1 cellular context compared by ENCODE assay signal in genomic region chr6:142146828-142147662, GRCh38.
TF ChIP-seq lines count a peak whose summit lies in the region.

Gene NMBR (minus strand): TSS chr6:142147122. CDS start chr6:142088658, 58,464 bp downstream.
A gene with protein sequence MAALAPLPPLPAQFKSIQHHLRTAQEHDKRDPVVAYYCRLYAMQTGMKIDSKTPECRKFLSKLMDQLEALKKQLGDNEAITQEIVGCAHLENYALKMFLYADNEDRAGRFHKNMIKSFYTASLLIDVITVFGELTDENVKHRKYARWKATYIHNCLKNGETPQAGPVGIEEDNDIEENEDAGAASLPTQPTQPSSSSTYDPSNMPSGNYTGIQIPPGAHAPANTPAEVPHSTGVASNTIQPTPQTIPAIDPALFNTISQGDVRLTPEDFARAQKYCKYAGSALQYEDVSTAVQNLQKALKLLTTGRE (plus strand): TSS chr6:142147263. CDS start chr6:142147288, 25 bp downstream.

TF ChIP-seq in K562, 482 proteins besides CTCF, POLR2A, EP300 and RAD21 (continued from another document and continues in another):
- TF ChIP-seq, protein P1, sequence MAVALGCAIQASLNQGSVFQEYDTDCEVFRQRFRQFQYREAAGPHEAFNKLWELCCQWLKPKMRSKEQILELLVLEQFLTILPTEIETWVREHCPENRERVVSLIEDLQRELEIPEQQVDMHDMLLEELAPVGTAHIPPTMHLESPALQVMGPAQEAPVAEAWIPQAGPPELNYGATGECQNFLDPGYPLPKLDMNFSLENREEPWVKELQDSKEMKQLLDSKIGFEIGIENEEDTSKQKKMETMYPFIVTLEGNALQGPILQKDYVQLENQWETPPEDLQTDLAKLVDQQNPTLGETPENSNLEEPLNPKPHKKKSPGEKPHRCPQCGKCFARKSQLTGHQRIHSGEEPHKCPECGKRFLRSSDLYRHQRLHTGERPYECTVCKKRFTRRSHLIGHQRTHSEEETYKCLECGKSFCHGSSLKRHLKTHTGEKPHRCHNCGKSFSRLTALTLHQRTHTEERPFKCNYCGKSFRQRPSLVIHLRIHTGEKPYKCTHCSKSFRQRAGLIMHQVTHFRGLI (CRISPR knock-in tag; IDR thresholded peaks at IDR 0.05) = no peak
- no peak for TF ChIP-seq OTX1 (CRISPR knock-in tag; IDR thresholded peaks at IDR 0.05)
- TF ChIP-seq PRPF4 (IDR thresholded peaks at IDR 0.05; ENCODE audit: insufficient read depth, low read depth, low read length, poor library complexity, severe bottlenecking) = no peak
- TF ChIP-seq SAFB (IDR thresholded peaks at IDR 0.05; ENCODE audit: borderline replicate concordance, low read depth, low read length) = no peak
- no peak for TF ChIP-seq E2F5 (CRISPR knock-in tag; IDR thresholded peaks at IDR 0.05)
- TF ChIP-seq, protein P2, sequence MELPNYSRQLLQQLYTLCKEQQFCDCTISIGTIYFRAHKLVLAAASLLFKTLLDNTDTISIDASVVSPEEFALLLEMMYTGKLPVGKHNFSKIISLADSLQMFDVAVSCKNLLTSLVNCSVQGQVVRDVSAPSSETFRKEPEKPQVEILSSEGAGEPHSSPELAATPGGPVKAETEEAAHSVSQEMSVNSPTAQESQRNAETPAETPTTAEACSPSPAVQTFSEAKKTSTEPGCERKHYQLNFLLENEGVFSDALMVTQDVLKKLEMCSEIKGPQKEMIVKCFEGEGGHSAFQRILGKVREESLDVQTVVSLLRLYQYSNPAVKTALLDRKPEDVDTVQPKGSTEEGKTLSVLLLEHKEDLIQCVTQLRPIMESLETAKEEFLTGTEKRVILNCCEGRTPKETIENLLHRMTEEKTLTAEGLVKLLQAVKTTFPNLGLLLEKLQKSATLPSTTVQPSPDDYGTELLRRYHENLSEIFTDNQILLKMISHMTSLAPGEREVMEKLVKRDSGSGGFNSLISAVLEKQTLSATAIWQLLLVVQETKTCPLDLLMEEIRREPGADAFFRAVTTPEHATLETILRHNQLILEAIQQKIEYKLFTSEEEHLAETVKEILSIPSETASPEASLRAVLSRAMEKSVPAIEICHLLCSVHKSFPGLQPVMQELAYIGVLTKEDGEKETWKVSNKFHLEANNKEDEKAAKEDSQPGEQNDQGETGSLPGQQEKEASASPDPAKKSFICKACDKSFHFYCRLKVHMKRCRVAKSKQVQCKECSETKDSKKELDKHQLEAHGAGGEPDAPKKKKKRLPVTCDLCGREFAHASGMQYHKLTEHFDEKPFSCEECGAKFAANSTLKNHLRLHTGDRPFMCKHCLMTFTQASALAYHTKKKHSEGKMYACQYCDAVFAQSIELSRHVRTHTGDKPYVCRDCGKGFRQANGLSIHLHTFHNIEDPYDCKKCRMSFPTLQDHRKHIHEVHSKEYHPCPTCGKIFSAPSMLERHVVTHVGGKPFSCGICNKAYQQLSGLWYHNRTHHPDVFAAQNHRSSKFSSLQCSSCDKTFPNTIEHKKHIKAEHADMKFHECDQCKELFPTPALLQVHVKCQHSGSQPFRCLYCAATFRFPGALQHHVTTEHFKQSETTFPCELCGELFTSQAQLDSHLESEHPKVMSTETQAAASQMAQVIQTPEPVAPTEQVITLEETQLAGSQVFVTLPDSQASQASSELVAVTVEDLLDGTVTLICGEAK (IDR thresholded peaks at IDR 0.05) = peak; percentile 96
- TF ChIP-seq, protein P2 (CRISPR knock-in tag; IDR thresholded peaks at IDR 0.05) = no peak
- TF ChIP-seq, protein P3, sequence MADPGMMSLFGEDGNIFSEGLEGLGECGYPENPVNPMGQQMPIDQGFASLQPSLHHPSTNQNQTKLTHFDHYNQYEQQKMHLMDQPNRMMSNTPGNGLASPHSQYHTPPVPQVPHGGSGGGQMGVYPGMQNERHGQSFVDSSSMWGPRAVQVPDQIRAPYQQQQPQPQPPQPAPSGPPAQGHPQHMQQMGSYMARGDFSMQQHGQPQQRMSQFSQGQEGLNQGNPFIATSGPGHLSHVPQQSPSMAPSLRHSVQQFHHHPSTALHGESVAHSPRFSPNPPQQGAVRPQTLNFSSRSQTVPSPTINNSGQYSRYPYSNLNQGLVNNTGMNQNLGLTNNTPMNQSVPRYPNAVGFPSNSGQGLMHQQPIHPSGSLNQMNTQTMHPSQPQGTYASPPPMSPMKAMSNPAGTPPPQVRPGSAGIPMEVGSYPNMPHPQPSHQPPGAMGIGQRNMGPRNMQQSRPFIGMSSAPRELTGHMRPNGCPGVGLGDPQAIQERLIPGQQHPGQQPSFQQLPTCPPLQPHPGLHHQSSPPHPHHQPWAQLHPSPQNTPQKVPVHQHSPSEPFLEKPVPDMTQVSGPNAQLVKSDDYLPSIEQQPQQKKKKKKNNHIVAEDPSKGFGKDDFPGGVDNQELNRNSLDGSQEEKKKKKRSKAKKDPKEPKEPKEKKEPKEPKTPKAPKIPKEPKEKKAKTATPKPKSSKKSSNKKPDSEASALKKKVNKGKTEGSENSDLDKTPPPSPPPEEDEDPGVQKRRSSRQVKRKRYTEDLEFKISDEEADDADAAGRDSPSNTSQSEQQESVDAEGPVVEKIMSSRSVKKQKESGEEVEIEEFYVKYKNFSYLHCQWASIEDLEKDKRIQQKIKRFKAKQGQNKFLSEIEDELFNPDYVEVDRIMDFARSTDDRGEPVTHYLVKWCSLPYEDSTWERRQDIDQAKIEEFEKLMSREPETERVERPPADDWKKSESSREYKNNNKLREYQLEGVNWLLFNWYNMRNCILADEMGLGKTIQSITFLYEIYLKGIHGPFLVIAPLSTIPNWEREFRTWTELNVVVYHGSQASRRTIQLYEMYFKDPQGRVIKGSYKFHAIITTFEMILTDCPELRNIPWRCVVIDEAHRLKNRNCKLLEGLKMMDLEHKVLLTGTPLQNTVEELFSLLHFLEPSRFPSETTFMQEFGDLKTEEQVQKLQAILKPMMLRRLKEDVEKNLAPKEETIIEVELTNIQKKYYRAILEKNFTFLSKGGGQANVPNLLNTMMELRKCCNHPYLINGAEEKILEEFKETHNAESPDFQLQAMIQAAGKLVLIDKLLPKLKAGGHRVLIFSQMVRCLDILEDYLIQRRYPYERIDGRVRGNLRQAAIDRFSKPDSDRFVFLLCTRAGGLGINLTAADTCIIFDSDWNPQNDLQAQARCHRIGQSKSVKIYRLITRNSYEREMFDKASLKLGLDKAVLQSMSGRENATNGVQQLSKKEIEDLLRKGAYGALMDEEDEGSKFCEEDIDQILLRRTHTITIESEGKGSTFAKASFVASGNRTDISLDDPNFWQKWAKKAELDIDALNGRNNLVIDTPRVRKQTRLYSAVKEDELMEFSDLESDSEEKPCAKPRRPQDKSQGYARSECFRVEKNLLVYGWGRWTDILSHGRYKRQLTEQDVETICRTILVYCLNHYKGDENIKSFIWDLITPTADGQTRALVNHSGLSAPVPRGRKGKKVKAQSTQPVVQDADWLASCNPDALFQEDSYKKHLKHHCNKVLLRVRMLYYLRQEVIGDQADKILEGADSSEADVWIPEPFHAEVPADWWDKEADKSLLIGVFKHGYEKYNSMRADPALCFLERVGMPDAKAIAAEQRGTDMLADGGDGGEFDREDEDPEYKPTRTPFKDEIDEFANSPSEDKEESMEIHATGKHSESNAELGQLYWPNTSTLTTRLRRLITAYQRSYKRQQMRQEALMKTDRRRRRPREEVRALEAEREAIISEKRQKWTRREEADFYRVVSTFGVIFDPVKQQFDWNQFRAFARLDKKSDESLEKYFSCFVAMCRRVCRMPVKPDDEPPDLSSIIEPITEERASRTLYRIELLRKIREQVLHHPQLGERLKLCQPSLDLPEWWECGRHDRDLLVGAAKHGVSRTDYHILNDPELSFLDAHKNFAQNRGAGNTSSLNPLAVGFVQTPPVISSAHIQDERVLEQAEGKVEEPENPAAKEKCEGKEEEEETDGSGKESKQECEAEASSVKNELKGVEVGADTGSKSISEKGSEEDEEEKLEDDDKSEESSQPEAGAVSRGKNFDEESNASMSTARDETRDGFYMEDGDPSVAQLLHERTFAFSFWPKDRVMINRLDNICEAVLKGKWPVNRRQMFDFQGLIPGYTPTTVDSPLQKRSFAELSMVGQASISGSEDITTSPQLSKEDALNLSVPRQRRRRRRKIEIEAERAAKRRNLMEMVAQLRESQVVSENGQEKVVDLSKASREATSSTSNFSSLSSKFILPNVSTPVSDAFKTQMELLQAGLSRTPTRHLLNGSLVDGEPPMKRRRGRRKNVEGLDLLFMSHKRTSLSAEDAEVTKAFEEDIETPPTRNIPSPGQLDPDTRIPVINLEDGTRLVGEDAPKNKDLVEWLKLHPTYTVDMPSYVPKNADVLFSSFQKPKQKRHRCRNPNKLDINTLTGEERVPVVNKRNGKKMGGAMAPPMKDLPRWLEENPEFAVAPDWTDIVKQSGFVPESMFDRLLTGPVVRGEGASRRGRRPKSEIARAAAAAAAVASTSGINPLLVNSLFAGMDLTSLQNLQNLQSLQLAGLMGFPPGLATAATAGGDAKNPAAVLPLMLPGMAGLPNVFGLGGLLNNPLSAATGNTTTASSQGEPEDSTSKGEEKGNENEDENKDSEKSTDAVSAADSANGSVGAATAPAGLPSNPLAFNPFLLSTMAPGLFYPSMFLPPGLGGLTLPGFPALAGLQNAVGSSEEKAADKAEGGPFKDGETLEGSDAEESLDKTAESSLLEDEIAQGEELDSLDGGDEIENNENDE (IDR thresholded peaks at IDR 0.05; ENCODE audit: low read depth, low read length) = no peak
- peak; percentile 97 for TF ChIP-seq POU5F1 (IDR thresholded peaks at IDR 0.05; ENCODE audit: borderline replicate concordance, low read depth, low read length, partially characterized antibody)
- no peak for TF ChIP-seq IRF1 (CRISPR knock-in tag; IDR thresholded peaks at IDR 0.05; ENCODE audit: borderline replicate concordance)
- no peak; the same call in 1 of the 2 replicates for TF ChIP-seq TAL1 (IDR thresholded peaks at IDR 0.05)
- TF ChIP-seq HNRNPK (IDR thresholded peaks at IDR 0.05; ENCODE audit: low read depth, low read length, poor library complexity, severe bottlenecking) = no peak
- no peak for TF ChIP-seq KAT7 (CRISPR knock-in tag; IDR thresholded peaks at IDR 0.05; ENCODE audit: borderline replicate concordance)
- TF ChIP-seq DDX20 (tag; IDR thresholded peaks at IDR 0.05; ENCODE audit: low read depth) = no peak
- 0 out of 2 replicates have a peak, but pooled peaks have one; percentile 37 for TF ChIP-seq HEY1 (CRISPR knock-in tag; IDR thresholded peaks at IDR 0.05; ENCODE audit: borderline replicate concordance)
- TF ChIP-seq CREBBP (IDR thresholded peaks at IDR 0.05; ENCODE audit: low read depth, low read length) = no peak
- no peak for TF ChIP-seq SMARCA5 (IDR thresholded peaks at IDR 0.05)
- peak; percentile 84 for TF ChIP-seq POLR2AphosphoS5 (IDR thresholded peaks at IDR 0.05; ENCODE audit: control insufficient read depth, insufficient read depth, low read depth, low read length)
- no peak for TF ChIP-seq ZNF282 (CRISPR knock-in tag; IDR thresholded peaks at IDR 0.05)
- TF ChIP-seq ZNF561 (CRISPR knock-in tag; conservative IDR thresholded peaks at IDR 0.05) = no peak
- TF ChIP-seq ZNF239 (CRISPR knock-in tag; IDR thresholded peaks at IDR 0.05) = no peak
- no peak for TF ChIP-seq TCF7 (IDR thresholded peaks at IDR 0.05; ENCODE audit: borderline replicate concordance)
- peak; percentile 65; the same call in 1 of the 2 replicates for TF ChIP-seq SREBF1 (IDR thresholded peaks at IDR 0.05; ENCODE audit: borderline replicate concordance, low read depth, low read length)
- no peak for TF ChIP-seq ZNF699 (CRISPR knock-in tag; IDR thresholded peaks at IDR 0.05; ENCODE audit: insufficient replicate concordance)
- TF ChIP-seq ZNF79 (CRISPR knock-in tag; IDR thresholded peaks at IDR 0.05; ENCODE audit: low read depth) = no peak
- no peak for TF ChIP-seq RBM22 (IDR thresholded peaks at IDR 0.05; ENCODE audit: low read depth, low read length, poor library complexity, severe bottlenecking)
- TF ChIP-seq ZNF707 (CRISPR knock-in tag; conservative IDR thresholded peaks at IDR 0.05) = no peak
- TF ChIP-seq ZNF384 (IDR thresholded peaks at IDR 0.05; ENCODE audit: low read depth, low read length) = no peak
- no peak for TF ChIP-seq MED1 (CRISPR knock-in tag; IDR thresholded peaks at IDR 0.05; ENCODE audit: borderline replicate concordance)
- no peak for TF ChIP-seq TFAM (CRISPR knock-in tag; conservative IDR thresholded peaks at IDR 0.05)
- no peak for TF ChIP-seq HDAC8 (tag; IDR thresholded peaks at IDR 0.05)
